28 cellular contexts compared by ENCODE assay signal in the genomic region with DNA sequence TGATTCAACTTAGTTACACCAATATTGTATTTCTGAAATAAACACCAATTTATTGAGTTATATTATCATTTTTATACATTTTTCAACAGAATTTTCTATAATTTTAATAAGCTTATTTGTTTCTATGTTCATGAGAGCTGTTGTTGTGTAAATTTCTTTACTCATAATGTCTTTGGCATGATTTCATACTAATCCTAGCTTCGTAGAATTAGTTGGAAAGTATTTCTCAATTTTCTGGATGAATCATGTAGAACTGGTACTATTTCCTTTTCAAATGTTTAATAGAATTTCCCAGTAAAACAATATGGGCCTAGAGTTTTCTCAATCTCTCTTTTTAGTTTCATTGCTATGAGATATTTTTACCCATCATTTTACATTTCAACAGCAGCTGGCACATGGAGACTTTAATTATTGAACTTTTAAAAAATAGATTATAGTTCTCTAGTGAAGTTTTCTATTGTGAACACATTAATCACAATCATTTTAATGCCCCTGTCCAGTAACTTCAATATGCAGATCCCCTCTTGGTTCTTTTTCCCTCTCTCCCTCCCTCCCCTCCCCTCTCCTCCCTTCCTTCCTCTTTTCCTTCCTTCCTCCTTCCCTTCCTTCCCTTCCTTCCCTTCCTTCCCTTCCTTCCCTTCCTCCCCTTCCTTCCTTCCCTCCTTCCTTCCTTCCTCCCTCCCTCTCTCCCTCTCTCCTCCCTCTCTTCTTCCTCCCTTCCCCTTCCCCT.
DNase-seq lines count a peak whose midpoint lies in the region; ATAC-seq, FAIRE-seq and TF ChIP-seq lines count a peak whose summit lies in the region.
"Had no signal": no experiment of that assay in that cellular context is flagged by ENCODE, and none has a peak within 500 bp of the region (broad histone marks: within the 10 kb centered on the region; RNA-seq: fewer than 3 reads in every experiment).

No MANE protein-coding gene starts in this region.

- H3K4me2 ChIP-seq in HepG2 (ENCODE audit: low read depth, low read length) = no peak overlapping the region
- H3K4me2 ChIP-seq: BLaER1 had no signal

- no peak for FAIRE-seq in HepG2 (lab: Jason Lieb, UNC)
- peak; percentile 9 for FAIRE-seq in A204.1 (lab: Jason Lieb, UNC)
- FAIRE-seq: G401.6, GM12891, GM19239 had no signal

- no peak for TF ChIP-seq POLR2A in HepG2 (IDR thresholded peaks at IDR 0.05; ENCODE audit: insufficient read depth in 1 of 2, low read depth in 2 of 2, low read length in 2 of 2)
- TF ChIP-seq POLR2A in right lobe of liver (IDR thresholded peaks at IDR 0.05) = no peak

- H3K79me2 ChIP-seq in HepG2 (ENCODE audit: insufficient read depth, low read length) = no peaks in the 10 kb centered on the region

- no peak overlapping the region for H3K27ac ChIP-seq in HepG2 (ENCODE audit: extremely low read length, insufficient read depth, low read length)
- H3K27ac ChIP-seq in right lobe of liver = no peak overlapping the region
- H3K27ac ChIP-seq: 22Rv1, BLaER1 had no signal

- H3K27me3 ChIP-seq in HepG2 (ENCODE audit: control insufficient read depth in 1 of 2, insufficient read depth in 2 of 2, low read length in 2 of 2) = no peaks in the 10 kb centered on the region
- no peaks in the 10 kb centered on the region for H3K27me3 ChIP-seq in right lobe of liver
- H3K27me3 ChIP-seq: BE2C, BLaER1 had no signal

- H3K36me3 ChIP-seq in HepG2 (replicated peaks in 1 of 2; ENCODE audit: control insufficient read depth in 1 of 2, insufficient read depth in 2 of 2, low read length in 2 of 2) (no peaks in the 10 kb centered on the region), right lobe of liver (no peaks in the 10 kb centered on the region)
- H3K36me3 ChIP-seq: BE2C, BLaER1 had no signal

- H3K27ac Mint-ChIP-seq in T-cell = no peak overlapping the region
- H3K27ac Mint-ChIP-seq: CD4-positive, alpha-beta memory T cell; CD4-positive, CD25-positive, alpha-beta regulatory T cell; CD8-positive, alpha-beta memory T cell had no signal

- in situ Hi-C loops in HepG2 (cut with HindIII; ENCODE audit: extremely low pct_ligation_motif_present, low pct_unique_long_range_greater_than_20kb) = no loop called here

- no peak for TF ChIP-seq EP300 in HepG2 (IDR thresholded peaks at IDR 0.05; ENCODE audit: low read depth in 2 of 2, low read length in 2 of 2)
- TF ChIP-seq EP300 in HepG2 (CRISPR knock-in tag; IDR thresholded peaks at IDR 0.05; ENCODE audit: borderline replicate concordance) = no peak

- no peak overlapping the region for H3K9ac ChIP-seq in HepG2 (ENCODE audit: insufficient read depth, low read depth, low read length)
- H3K9ac ChIP-seq: BLaER1 had no signal

- intact Hi-C loops in HepG2 (cut with micrococcal nuclease; ENCODE audit: unreplicated experiment) (loop anchor here (5.0 to 10.0 kb wide), 2 partner anchors 423 to 600 kb away; no protein-coding TSS in a partner anchor), right lobe of liver (cut with DNase I) (no loop called here)

- 2% methylated on average over 1 of the region's 1 CpG for WGBS in HepG2 (ENCODE audit: low lambda C conversion rate)
- WGBS in right lobe of liver (ENCODE audit: insufficient coverage, low coverage, low lambda C conversion rate, missing lambda C conversion rate) = 22% methylated on average over 1 of the region's 1 CpG

- no peaks in the 10 kb centered on the region for H3K9me3 ChIP-seq in HepG2 (ENCODE audit: low read length)
- H3K9me3 ChIP-seq in right lobe of liver = no peaks in the 10 kb centered on the region
- H3K9me3 ChIP-seq: BE2C, BLaER1 had no signal

- CTCF ChIA-PET in HepG2 (lab: Yijun Ruan, JAX; ENCODE audit: low intra/inter-chr PET ratio, low total read pairs) = no interaction called here
- CTCF ChIA-PET in T-cell (lab: Charles Lee) = no interaction called here

- H3K4me1 ChIP-seq in HepG2 (ENCODE audit: insufficient read depth, low read length) (no peaks in the 10 kb centered on the region), right lobe of liver (no peaks in the 10 kb centered on the region)
- H3K4me1 ChIP-seq: BLaER1 had no signal

- H3K4me3 ChIP-seq in HepG2 (replicated peaks in 1 of 3; ENCODE audit: insufficient read depth in 1 of 3, low read depth in 2 of 3, low read length in 3 of 3) = no peak overlapping the region
- no peak overlapping the region for H3K4me3 ChIP-seq in right lobe of liver
- H3K4me3 ChIP-seq in epithelial cell of esophagus (ENCODE audit: low read length) = no peak overlapping the region
- H3K4me3 ChIP-seq: BLaER1 had no signal

- H3K36me3 Mint-ChIP-seq in T-cell = no peaks in the 10 kb centered on the region
- H3K36me3 Mint-ChIP-seq: CD14-positive monocyte; CD4-positive, alpha-beta memory T cell; CD4-positive, CD25-positive, alpha-beta regulatory T cell; CD8-positive, alpha-beta memory T cell had no signal

- TF ChIP-seq CTCF in HepG2 (CRISPR knock-in tag; IDR thresholded peaks at IDR 0.05) (no peak), right lobe of liver (IDR thresholded peaks at IDR 0.05) (no peak), epithelial cell of esophagus (IDR thresholded peaks at IDR 0.05; ENCODE audit: insufficient read depth, low read depth, low read length, missing control alignments) (no peak)

- no peaks in the 10 kb centered on the region for H4K20me1 ChIP-seq in HepG2 (ENCODE audit: insufficient read depth, low read length)
- H4K20me1 ChIP-seq: BLaER1 had no signal

- DNase-seq in HepG2 (ENCODE audit: low spot score) (no peak), right lobe of liver (no peak), amniotic epithelial cell (ENCODE audit: low read depth) (peak; percentile 69), epithelial cell of esophagus (ENCODE audit: low read depth) (peak; percentile 60), NCI-H146 (lab: John Stamatoyannopoulos, UW) (no peak), T-cell (no peak)
- DNase-seq in activated CD4-positive, alpha-beta T cell treated with anti-CD3 and anti-CD28 coated beads for 1 hour = no peak
- DNase-seq: ACHN; BE2C; C1 segment of cervical spinal cord; CD4-positive, alpha-beta memory T cell; CD4-positive, CD25-positive, alpha-beta regulatory T cell; CD8-positive, alpha-beta memory T cell; COR-L47; DMS 273 treated with DMSO at 0.1 percent for 48 hours; DMS153; DMS53; DMS79; DND-41; EL; GF-D8 had no signal

- POLR2A ChIA-PET in HepG2 (lab: Yijun Ruan, JAX) = no interaction called here
- POLR2A ChIA-PET in T-cell (lab: Charles Lee) = interaction anchor here in 1 of 2 donors (0.6 kb wide), 1 partner anchor 39 kb away, joined by 3 read pairs; no protein-coding TSS in a partner anchor

- H2AFZ ChIP-seq in HepG2 (ENCODE audit: low read length) = no peak overlapping the region

- no TSS peak for BruUV-seq in HepG2 (replicated peaks; lab: Mats Ljungman, UMichigan)

- no peaks in the 10 kb centered on the region for H3K4me1 Mint-ChIP-seq in T-cell
- H3K4me1 Mint-ChIP-seq: CD14-positive monocyte; CD4-positive, alpha-beta memory T cell; CD4-positive, CD25-positive, alpha-beta regulatory T cell; CD8-positive, alpha-beta memory T cell had no signal

- ATAC-seq in HepG2 (no peak), right lobe of liver (no peak), T-cell (replicated peaks in 1 of 4) (no peak)

- H3K27me3 Mint-ChIP-seq in T-cell = no peaks in the 10 kb centered on the region
- H3K27me3 Mint-ChIP-seq: CD4-positive, alpha-beta memory T cell; CD4-positive, CD25-positive, alpha-beta regulatory T cell; CD8-positive, alpha-beta memory T cell had no signal

- H3K9me3 Mint-ChIP-seq in T-cell = peaks cover 0 to 5% (median 0%) of the 10 kb centered on the region in 3 donors

- no peak overlapping the region for H3K4me3 Mint-ChIP-seq in T-cell
- H3K4me3 Mint-ChIP-seq: CD14-positive monocyte; CD4-positive, alpha-beta memory T cell; CD4-positive, CD25-positive, alpha-beta regulatory T cell; CD8-positive, alpha-beta memory T cell had no signal

- no peak for TF ChIP-seq RAD21 in HepG2 (CRISPR knock-in tag; IDR thresholded peaks at IDR 0.05)

TF ChIP-seq in HepG2, 621 proteins besides CTCF, POLR2A, EP300 and RAD21:
- TF ChIP-seq PCBP1 (IDR thresholded peaks at IDR 0.05; ENCODE audit: borderline replicate concordance, low read depth, low read length) = 0 out of 2 replicates have a peak, but pooled peaks have one; percentile 82
- peak; percentile 93 for TF ChIP-seq HNRNPK (IDR thresholded peaks at IDR 0.05; ENCODE audit: low read depth, low read length, poor library complexity, severe bottlenecking)
- TF ChIP-seq, protein P1, sequence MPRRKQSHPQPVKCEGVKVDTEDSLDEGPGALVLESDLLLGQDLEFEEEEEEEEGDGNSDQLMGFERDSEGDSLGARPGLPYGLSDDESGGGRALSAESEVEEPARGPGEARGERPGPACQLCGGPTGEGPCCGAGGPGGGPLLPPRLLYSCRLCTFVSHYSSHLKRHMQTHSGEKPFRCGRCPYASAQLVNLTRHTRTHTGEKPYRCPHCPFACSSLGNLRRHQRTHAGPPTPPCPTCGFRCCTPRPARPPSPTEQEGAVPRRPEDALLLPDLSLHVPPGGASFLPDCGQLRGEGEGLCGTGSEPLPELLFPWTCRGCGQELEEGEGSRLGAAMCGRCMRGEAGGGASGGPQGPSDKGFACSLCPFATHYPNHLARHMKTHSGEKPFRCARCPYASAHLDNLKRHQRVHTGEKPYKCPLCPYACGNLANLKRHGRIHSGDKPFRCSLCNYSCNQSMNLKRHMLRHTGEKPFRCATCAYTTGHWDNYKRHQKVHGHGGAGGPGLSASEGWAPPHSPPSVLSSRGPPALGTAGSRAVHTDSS (CRISPR knock-in tag; conservative IDR thresholded peaks at IDR 0.05) = no peak
- peak; percentile 85 for TF ChIP-seq PCBP2 (optimal IDR thresholded peaks at IDR 0.05; ENCODE audit: low read depth, low read length, poor library complexity, severe bottlenecking)
- no peak for TF ChIP-seq ZNF605 (CRISPR knock-in tag; IDR thresholded peaks at IDR 0.05)

Comparison
In these comparisons a context has a peak if more than half of its experiments do, and no peak if none do; other contexts are left out.
1. DNase-seq: peak in amniotic epithelial cell (single experiment) and epithelial cell of esophagus (single experiment); none in HepG2 (single experiment), right lobe of liver (0 of 3), NCI-H146 (single experiment), T-cell (0 of 34) and activated CD4-positive, alpha-beta T cell treated with anti-CD3 and anti-CD28 coated beads for 1 hour (single experiment).